ENCODE assay signal across 8 cellular contexts in genomic region chr3:122513386-122514122, GRCh38. TPM values are rescaled to one million over a fixed set of nuclear protein-coding genes. Genes with fewer than 3 reads are reported as not detected.
DNase-seq lines count a peak whose midpoint lies in the region; TF ChIP-seq lines count a peak whose summit lies in the region.

No MANE protein-coding gene starts in this region.

- H3K4me3 ChIP-seq in BJ (ENCODE audit: low read depth, low read length) (peak overlapping the region; percentile 89), brain microvascular endothelial cell (ENCODE audit: low read depth, low read length) (peak overlapping the region; percentile 77)

- peak overlapping the region; percentile 85 for H3K4me3 Mint-ChIP-seq in mesothelial cell of epicardium

- peak overlapping the region; percentile 94 for H3K27ac Mint-ChIP-seq in mesothelial cell of epicardium

- peaks cover 23% of the 10 kb centered on the region for H3K4me1 Mint-ChIP-seq in mesothelial cell of epicardium

- H3K9me3 Mint-ChIP-seq in mesothelial cell of epicardium: peaks cover 10% of the 10 kb centered on the region

- no peaks in the 10 kb centered on the region for H3K36me3 Mint-ChIP-seq in mesothelial cell of epicardium

- TF ChIP-seq CTCF in BJ (IDR thresholded peaks at IDR 0.05; ENCODE audit: insufficient read depth, low read depth, low read length) (no peak), brain microvascular endothelial cell (IDR thresholded peaks at IDR 0.05; ENCODE audit: low read depth, low read length, missing control alignments) (no peak), mesothelial cell of epicardium (IDR thresholded peaks at IDR 0.05; ENCODE audit: unreplicated experiment) (no peak)

- H3K36me3 ChIP-seq in BJ (ENCODE audit: control insufficient read depth, insufficient read depth, low read length): no peaks in the 10 kb centered on the region
- no peaks in the 10 kb centered on the region for H3K36me3 ChIP-seq in brain microvascular endothelial cell (replicated peaks)

- peak; percentile 22 for DNase-seq in BJ (ENCODE audit: low read depth)
- peak; percentile 46 for DNase-seq in HS-5 (ENCODE audit: low read depth)
- no peak for DNase-seq in brain microvascular endothelial cell
- no peak for DNase-seq in mesothelial cell of epicardium (ENCODE audit: low spot score in 2 of 2, unreplicated experiment in 2 of 2)
- no peak for DNase-seq in GF-D8 (lab: John Stamatoyannopoulos, UW)
- no peak for DNase-seq in activated CD8-positive, alpha-beta memory T cell treated with anti-CD3 and anti-CD28 coated beads, Interleukin-2, amount 50 U/mL, for 4 hours
- no peak for DNase-seq in cerebellum (ENCODE audit: low spot score)
- DNase-seq in activated CD4-positive, alpha-beta T cell treated with anti-CD3 and anti-CD28 coated beads, Interleukin-2, amount 50 U/mL, for 1 hour: no peak

- H3K27me3 ChIP-seq in BJ (ENCODE audit: control insufficient read depth, insufficient read depth, low read length) (no peaks in the 10 kb centered on the region), brain microvascular endothelial cell (replicated peaks) (no peaks in the 10 kb centered on the region)

- CTCF ChIA-PET in BJ (lab: Yijun Ruan, JAX): interaction anchor here (0.9 kb wide), 1 partner anchor 10 kb away, joined by 3 read pairs; no protein-coding TSS in a partner anchor

- in situ Hi-C loops in brain microvascular endothelial cell (cut with HindIII; ENCODE audit: low pct_ligation_motif_present, low sequenced_read_pairs): no loop called here

- H3K27me3 Mint-ChIP-seq in mesothelial cell of epicardium (ENCODE audit: low read depth): no peaks in the 10 kb centered on the region

- POLR2A ChIA-PET in BJ (lab: Charles Lee): no interaction called here

- H3K27ac ChIP-seq in brain microvascular endothelial cell: peak overlapping the region; percentile 93

RNA-seq across cellular contexts. Expression of gene KPNA1, which starts 1.2 kb away (rescaled TPM):
- polyA plus RNA-seq in BJ (2011; rRNA removed): 27.8 and 41.7 TPM in 2 replicates
- 34.9 and 35.0 TPM in 2 replicates for polyA minus RNA-seq in BJ (2011; rRNA and poly(A)+ RNA removed)
- total RNA-seq in mesothelial cell of epicardium: 63.4 to 66.3 TPM (median 65.6 TPM) in 3 replicates
- 43.9 TPM for total RNA-seq in cerebellum

RNA-seq across cellular contexts. Expression of gene PARP9, which starts 50.5 kb away (rescaled TPM):
- 18.2 and 26.9 TPM in 2 replicates for polyA plus RNA-seq in BJ (2011; rRNA removed)
- 7.4 and 8.1 TPM in 2 replicates for polyA minus RNA-seq in BJ (2011; rRNA and poly(A)+ RNA removed)
- total RNA-seq in mesothelial cell of epicardium: 27.3 to 32.5 TPM (median 30.0 TPM) in 3 replicates
- total RNA-seq in cerebellum: 5.4 TPM

RNA-seq across cellular contexts. Expression of gene DTX3L, which starts 50.6 kb away (rescaled TPM):
- 3.5 and 6.1 TPM in 2 replicates for polyA plus RNA-seq in BJ (2011; rRNA removed)
- 4.6 and 8.0 TPM in 2 replicates for polyA minus RNA-seq in BJ (2011; rRNA and poly(A)+ RNA removed)
- 28.1 to 32.5 TPM (median 30.3 TPM) in 3 replicates for total RNA-seq in mesothelial cell of epicardium
- total RNA-seq in cerebellum: 4.4 TPM

Comparison
In these comparisons a context has a peak if more than half of its experiments do, and no peak if none do; other contexts are left out.
1. DNase-seq: peak in BJ (single experiment) and HS-5 (single experiment); none in brain microvascular endothelial cell (single experiment), mesothelial cell of epicardium (0 of 2), GF-D8 (single experiment), activated CD8-positive, alpha-beta memory T cell treated with anti-CD3 and anti-CD28 coated beads, Interleukin-2, amount 50 U/mL, for 4 hours (single experiment), cerebellum (single experiment) and activated CD4-positive, alpha-beta T cell treated with anti-CD3 and anti-CD28 coated beads, Interleukin-2, amount 50 U/mL, for 1 hour (single experiment).